In genomic region chr3:164370970-164371369, GRCh38 we compare ENCODE assay signal across 26 cellular contexts.
"Had no signal": no experiment of that assay in that cellular context is flagged by ENCODE, and none has a peak within 500 bp of the region (broad histone marks: within the 10 kb centered on the region; RNA-seq: fewer than 3 reads in every experiment).

No MANE protein-coding gene starts in this region.

- H3K4me3 ChIP-seq: colonic mucosa, esophagus squamous epithelium, gastrocnemius medialis, hepatocyte, left ventricle myocardium inferior, lower lobe of right lung, mucosa of descending colon had no signal

- H3K27ac ChIP-seq: colonic mucosa, epithelial cell of prostate, esophagus squamous epithelium, gastrocnemius medialis, hepatocyte, left ventricle myocardium inferior, lower lobe of right lung had no signal

- H3K9me3 ChIP-seq: colonic mucosa, esophagus squamous epithelium, gastrocnemius medialis, left ventricle myocardium inferior, lower lobe of right lung, mucosa of descending colon had no signal

- H3K4me1 ChIP-seq: colonic mucosa, esophagus squamous epithelium, gastrocnemius medialis, left ventricle myocardium inferior, lower lobe of right lung had no signal

- DNase-seq: colonic mucosa; cortex of kidney; effector CD8-positive, alpha-beta T cell; effector memory CD8-positive, alpha-beta T cell; endodermal cell; erythroblast; esophagus squamous epithelium; foreskin fibroblast; foreskin melanocyte; gastrocnemius medialis; glutamatergic neuron; head of caudate nucleus; hypothalamus; immature natural killer cell; islet precursor cell; kidney; kidney glomerular epithelial cell; left colon; left ventricle myocardium inferior; lower lobe of right lung; mesenchymal stem cell; mucosa of descending colon had no signal

- H3K36me3 ChIP-seq: colonic mucosa, esophagus squamous epithelium, gastrocnemius medialis, left ventricle myocardium inferior, lower lobe of right lung had no signal

- H3K27me3 ChIP-seq: colonic mucosa, esophagus squamous epithelium, gastrocnemius medialis, hepatocyte had no signal

- ATAC-seq: effector memory CD8-positive, alpha-beta T cell; esophagus mucosa; gastrocnemius medialis; left colon; left lobe of liver; lower lobe of right lung; mucosa of descending colon had no signal
